ENCODE assay signal across 1 cellular context in the genomic region with DNA sequence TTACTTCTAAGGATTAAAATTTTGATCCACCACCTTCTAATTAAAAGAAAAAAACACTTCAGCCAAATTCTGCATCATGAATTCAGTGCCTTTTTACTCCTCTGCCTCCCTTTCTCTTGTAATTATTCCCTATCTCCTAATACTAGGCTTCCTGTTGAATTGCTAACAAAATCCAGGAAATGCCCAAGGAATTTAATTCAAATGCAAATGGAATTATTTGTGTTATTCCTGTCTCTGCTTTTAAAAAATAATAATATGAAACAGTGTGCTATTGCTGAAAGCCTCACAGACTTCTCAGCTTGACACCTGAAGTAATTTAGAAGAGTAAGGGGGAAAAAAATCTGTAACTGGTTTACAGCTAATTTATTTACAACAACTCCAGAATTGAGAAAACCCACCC.
TF ChIP-seq lines count a peak whose summit lies in the region.

No MANE protein-coding gene starts in this region.

TF ChIP-seq in WTC11, 78 proteins besides CTCF, POLR2A, EP300 and RAD21 (continued from another document):
- TF ChIP-seq, protein P1, sequence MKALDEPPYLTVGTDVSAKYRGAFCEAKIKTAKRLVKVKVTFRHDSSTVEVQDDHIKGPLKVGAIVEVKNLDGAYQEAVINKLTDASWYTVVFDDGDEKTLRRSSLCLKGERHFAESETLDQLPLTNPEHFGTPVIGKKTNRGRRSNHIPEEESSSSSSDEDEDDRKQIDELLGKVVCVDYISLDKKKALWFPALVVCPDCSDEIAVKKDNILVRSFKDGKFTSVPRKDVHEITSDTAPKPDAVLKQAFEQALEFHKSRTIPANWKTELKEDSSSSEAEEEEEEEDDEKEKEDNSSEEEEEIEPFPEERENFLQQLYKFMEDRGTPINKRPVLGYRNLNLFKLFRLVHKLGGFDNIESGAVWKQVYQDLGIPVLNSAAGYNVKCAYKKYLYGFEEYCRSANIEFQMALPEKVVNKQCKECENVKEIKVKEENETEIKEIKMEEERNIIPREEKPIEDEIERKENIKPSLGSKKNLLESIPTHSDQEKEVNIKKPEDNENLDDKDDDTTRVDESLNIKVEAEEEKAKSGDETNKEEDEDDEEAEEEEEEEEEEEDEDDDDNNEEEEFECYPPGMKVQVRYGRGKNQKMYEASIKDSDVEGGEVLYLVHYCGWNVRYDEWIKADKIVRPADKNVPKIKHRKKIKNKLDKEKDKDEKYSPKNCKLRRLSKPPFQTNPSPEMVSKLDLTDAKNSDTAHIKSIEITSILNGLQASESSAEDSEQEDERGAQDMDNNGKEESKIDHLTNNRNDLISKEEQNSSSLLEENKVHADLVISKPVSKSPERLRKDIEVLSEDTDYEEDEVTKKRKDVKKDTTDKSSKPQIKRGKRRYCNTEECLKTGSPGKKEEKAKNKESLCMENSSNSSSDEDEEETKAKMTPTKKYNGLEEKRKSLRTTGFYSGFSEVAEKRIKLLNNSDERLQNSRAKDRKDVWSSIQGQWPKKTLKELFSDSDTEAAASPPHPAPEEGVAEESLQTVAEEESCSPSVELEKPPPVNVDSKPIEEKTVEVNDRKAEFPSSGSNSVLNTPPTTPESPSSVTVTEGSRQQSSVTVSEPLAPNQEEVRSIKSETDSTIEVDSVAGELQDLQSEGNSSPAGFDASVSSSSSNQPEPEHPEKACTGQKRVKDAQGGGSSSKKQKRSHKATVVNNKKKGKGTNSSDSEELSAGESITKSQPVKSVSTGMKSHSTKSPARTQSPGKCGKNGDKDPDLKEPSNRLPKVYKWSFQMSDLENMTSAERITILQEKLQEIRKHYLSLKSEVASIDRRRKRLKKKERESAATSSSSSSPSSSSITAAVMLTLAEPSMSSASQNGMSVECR (CRISPR knock-in tag; IDR thresholded peaks at IDR 0.05; ENCODE audit: borderline replicate concordance), result no peak
- TF ChIP-seq, protein P2, sequence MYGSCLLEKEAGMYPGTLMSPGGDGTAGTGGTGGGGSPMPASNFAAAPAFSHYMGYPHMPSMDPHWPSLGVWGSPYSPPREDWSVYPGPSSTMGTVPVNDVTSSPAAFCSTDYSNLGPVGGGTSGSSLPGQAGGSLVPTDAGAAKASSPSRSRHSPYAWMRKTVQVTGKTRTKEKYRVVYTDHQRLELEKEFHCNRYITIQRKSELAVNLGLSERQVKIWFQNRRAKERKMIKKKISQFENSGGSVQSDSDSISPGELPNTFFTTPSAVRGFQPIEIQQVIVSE (CRISPR knock-in tag; IDR thresholded peaks at IDR 0.05; ENCODE audit: borderline replicate concordance), result no peak
- TF ChIP-seq ELF4 (CRISPR knock-in tag; IDR thresholded peaks at IDR 0.05; ENCODE audit: low read depth) (no peak), ZBTB21 (CRISPR knock-in tag; IDR thresholded peaks at IDR 0.05; ENCODE audit: borderline replicate concordance) (no peak), NR3C1 (CRISPR knock-in tag; conservative IDR thresholded peaks at IDR 0.05; ENCODE audit: low read depth) (no peak), CBFB (CRISPR knock-in tag; IDR thresholded peaks at IDR 0.05; ENCODE audit: low read depth) (no peak), NFATC4 (CRISPR knock-in tag; IDR thresholded peaks at IDR 0.05) (no peak), ZNF396 (CRISPR knock-in tag; IDR thresholded peaks at IDR 0.05; ENCODE audit: borderline replicate concordance) (no peak)
